In the genomic region with DNA sequence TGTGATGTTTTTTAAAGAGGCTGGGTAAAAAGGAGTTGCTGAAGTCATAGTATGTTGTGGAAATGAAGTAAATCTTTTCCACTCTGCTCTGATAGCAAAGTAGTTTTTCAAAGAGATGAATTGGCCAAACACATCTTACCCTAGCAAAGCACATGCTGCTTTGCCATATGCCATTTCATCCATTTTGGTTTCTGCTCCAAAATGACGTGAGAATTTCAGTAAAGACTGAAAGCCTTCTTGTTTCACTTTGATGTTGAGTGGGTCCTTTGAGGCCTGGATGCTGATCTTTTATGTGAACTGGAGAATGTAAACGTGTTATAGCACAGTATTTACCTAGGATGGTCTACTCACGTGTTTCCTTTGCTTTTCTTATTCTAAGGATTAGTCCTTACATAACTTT, we compare ENCODE assay signal across 13 cellular contexts.
"Had no signal": no experiment of that assay in that cellular context is flagged by ENCODE, and none has a peak within 500 bp of the region (broad histone marks: within the 10 kb centered on the region; RNA-seq: fewer than 3 reads in every experiment).

No MANE protein-coding gene starts in this region.

- H3K9me3 ChIP-seq: esophagus muscularis mucosa, ovary, SK-N-SH, thoracic aorta, upper lobe of right lung had no signal

- H3K4me3 ChIP-seq: esophagus muscularis mucosa, ovary, thoracic aorta, upper lobe of right lung had no signal

- H3K27ac Mint-ChIP-seq: activated naive CD4-positive, alpha-beta T cell treated with anti-CD3 and anti-CD28 coated beads, Interleukin-2, amount 50 U/mL, for 24 hours had no signal

- H3K4me1 Mint-ChIP-seq: activated naive CD4-positive, alpha-beta T cell treated with anti-CD3 and anti-CD28 coated beads, Interleukin-2, amount 50 U/mL, for 24 hours had no signal

- H3K27me3 ChIP-seq: esophagus muscularis mucosa, ovary, upper lobe of right lung had no signal

- H3K4me3 Mint-ChIP-seq: activated naive CD4-positive, alpha-beta T cell treated with anti-CD3 and anti-CD28 coated beads, Interleukin-2, amount 50 U/mL, for 24 hours had no signal

- H3K27me3 Mint-ChIP-seq: activated naive CD4-positive, alpha-beta T cell treated with anti-CD3 and anti-CD28 coated beads, Interleukin-2, amount 50 U/mL, for 24 hours had no signal

- DNase-seq: activated CD4-positive, alpha-beta T cell treated with anti-CD3 and anti-CD28 coated beads, Interleukin-2, amount 50 U/mL, for 1 hour; activated effector memory CD4-positive, alpha-beta T cell treated with Interleukin-2 at 50 U/mL for 16 hours; anterior cingulate cortex; midbrain; ovary; SHP77; SK-N-SH; stimulated activated CD4-positive, alpha-beta T cell treated with anti-CD3 and anti-CD28 coated beads, Interleukin-2, amount 100 ng/mL, for 24 hours; upper lobe of right lung had no signal

- H3K4me1 ChIP-seq: esophagus muscularis mucosa, upper lobe of right lung had no signal

- H3K9me3 Mint-ChIP-seq: activated naive CD4-positive, alpha-beta T cell treated with anti-CD3 and anti-CD28 coated beads, Interleukin-2, amount 50 U/mL, for 24 hours had no signal

- H3K36me3 ChIP-seq: ovary had no signal

- H3K27ac ChIP-seq: esophagus muscularis mucosa, ovary, thoracic aorta, upper lobe of right lung had no signal

- ATAC-seq: left lobe of liver, upper lobe of right lung had no signal
